9 cellular contexts compared by ENCODE assay signal in the genomic region with DNA sequence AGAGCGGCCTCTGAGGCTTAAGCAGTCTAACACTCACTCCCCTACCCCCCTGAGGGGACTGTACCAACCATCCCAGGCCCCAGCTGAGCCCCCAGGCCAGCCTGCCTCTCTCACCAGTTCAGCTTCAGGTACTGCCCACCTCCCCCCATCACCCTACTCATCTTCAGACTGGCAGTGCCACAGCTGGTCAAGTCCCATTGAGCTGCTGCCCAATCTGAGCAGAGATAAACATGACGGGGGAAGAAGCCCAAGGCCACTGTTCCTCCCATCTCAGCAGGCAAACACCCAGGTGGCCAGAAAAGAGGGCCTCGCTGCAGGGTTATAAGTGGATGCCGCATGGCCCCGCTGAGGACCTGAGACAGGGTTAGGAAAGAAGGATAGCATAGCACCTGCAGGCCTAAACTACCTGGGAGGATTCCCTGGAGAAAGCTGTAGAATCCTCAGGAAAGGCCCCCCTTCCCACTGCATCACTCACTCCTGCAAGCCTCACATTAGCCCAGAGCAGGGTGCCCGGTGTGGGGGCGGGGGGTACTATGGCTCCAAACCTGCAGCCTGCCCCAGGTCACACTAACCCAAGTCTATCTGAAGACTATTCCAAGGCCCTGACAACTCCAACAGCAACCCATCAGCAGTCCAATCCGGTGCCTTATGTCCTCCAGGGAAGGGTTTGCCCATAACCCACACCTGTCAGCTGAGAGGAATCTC. TPM values are rescaled to one million over a fixed set of nuclear protein-coding genes. Genes with fewer than 3 reads are reported as not detected.
DNase-seq lines count a peak whose midpoint lies in the region; ATAC-seq and TF ChIP-seq lines count a peak whose summit lies in the region.
"Had no signal": no experiment of that assay in that cellular context is flagged by ENCODE, and none has a peak within 500 bp of the region (broad histone marks: within the 10 kb centered on the region; RNA-seq: fewer than 3 reads in every experiment).

No MANE protein-coding gene starts in this region.

- H3K36me3 ChIP-seq in DOHH2 (ENCODE audit: control insufficient read depth, low read length) (peaks cover 9% of the 10 kb centered on the region), RWPE2 (ENCODE audit: low read depth) (peaks cover 6% of the 10 kb centered on the region)

- ATAC-seq in RWPE2 (ENCODE audit: low read depth), result no peak

- peaks cover 7% of the 10 kb centered on the region; the same call in 1 of the 2 replicates for H3F3A ChIP-seq in DOHH2 (ENCODE audit: control insufficient read depth, insufficient read depth)

- DNase-seq in RWPE2 (ENCODE audit: low spot score) (no peak), fibroblast of the aortic adventitia (ENCODE audit: low read depth) (no peak), skeletal muscle cell (ENCODE audit: low read depth) (no peak), KBM-7 (no peak), NCI-H526 (lab: John Stamatoyannopoulos, UW) (no peak), NCI-H748 (lab: John Stamatoyannopoulos, UW; ENCODE audit: unreplicated experiment) (no peak), GM13977 (ENCODE audit: low spot score) (no peak)
- DNase-seq: SIG-M5 had no signal

- H3K9me2 ChIP-seq in DOHH2 (replicated peaks; ENCODE audit: control insufficient read depth, low read length), result no peaks in the 10 kb centered on the region

- TF ChIP-seq CTCF in DOHH2 (IDR thresholded peaks at IDR 0.05; ENCODE audit: low read depth, low read length, poor library complexity, severe bottlenecking), result no peak
- no peak for TF ChIP-seq CTCF in RWPE2 (IDR thresholded peaks at IDR 0.05; ENCODE audit: poor library complexity, severe bottlenecking)
- TF ChIP-seq CTCF in fibroblast of the aortic adventitia (IDR thresholded peaks at IDR 0.05; ENCODE audit: insufficient read depth, low read length), result no peak
- TF ChIP-seq CTCF in GM13977 (IDR thresholded peaks at IDR 0.05; ENCODE audit: extremely low read depth, insufficient read depth, missing control alignments), result no peak

- peaks cover 12% of the 10 kb centered on the region; the same call in 1 of the 2 replicates for H4K20me1 ChIP-seq in DOHH2 (ENCODE audit: control insufficient read depth, insufficient read depth, low read depth, low read length)

- peak overlapping the region; percentile 96 for H3K4me3 ChIP-seq in DOHH2 (ENCODE audit: low read length)
- no peak overlapping the region for H3K4me3 ChIP-seq in RWPE2 (ENCODE audit: severe bottlenecking)
- H3K4me3 ChIP-seq in fibroblast of the aortic adventitia (ENCODE audit: low read depth, low read length), result peak overlapping the region; percentile 99
- H3K4me3 ChIP-seq in skeletal muscle cell (ENCODE audit: low read depth, low read length), result peak overlapping the region; percentile 98

- no peaks in the 10 kb centered on the region for H3K9me3 ChIP-seq in DOHH2 (ENCODE audit: control insufficient read depth, insufficient read depth, low read length)
- H3K9me3 ChIP-seq in RWPE2 (ENCODE audit: severe bottlenecking), result no peaks in the 10 kb centered on the region

- in situ Hi-C loops in KBM-7 (cut with MboI; ENCODE audit: low pct_unique_long_range_greater_than_20kb, low sequenced_read_pairs) (no loop called here), GM13977 (cut with MboI; ENCODE audit: low pct_unique_long_range_greater_than_20kb, low sequenced_read_pairs, unreplicated experiment) (loop anchor here (10.0 kb wide), 1 partner anchor 61 kb away; no protein-coding TSS in a partner anchor)

- peaks cover 88% of the 10 kb centered on the region for H3K4me1 ChIP-seq in DOHH2 (ENCODE audit: control insufficient read depth, low read length)
- H3K4me1 ChIP-seq in RWPE2 (ENCODE audit: insufficient read depth, poor library complexity, severe bottlenecking), result peaks cover 51% of the 10 kb centered on the region

- H3K4me2 ChIP-seq in DOHH2 (ENCODE audit: low read length), result peak overlapping the region; percentile 95

- H3K79me2 ChIP-seq in DOHH2 (ENCODE audit: control insufficient read depth, low read length), result peaks cover 84% of the 10 kb centered on the region

- H3K27ac ChIP-seq in DOHH2 (ENCODE audit: low read depth, low read length), result no peak overlapping the region
- peak overlapping the region; percentile 99 for H3K27ac ChIP-seq in RWPE2 (ENCODE audit: poor library complexity, severe bottlenecking)

- no peaks in the 10 kb centered on the region for H3K27me3 ChIP-seq in DOHH2 (ENCODE audit: control insufficient read depth, low read length)
- no peaks in the 10 kb centered on the region for H3K27me3 ChIP-seq in RWPE2 (ENCODE audit: insufficient read depth, poor library complexity, severe bottlenecking)

RNA-seq across cellular contexts. Expression of a gene that starts 3.6 kb away (rescaled TPM):
- total RNA-seq in fibroblast of the aortic adventitia (ENCODE audit: low replicate concordance), result 40.9 and 41.0 TPM in 2 replicates
